In genomic region chr17:53516643-53517042, GRCh38 we compare ENCODE assay signal across 12 cellular contexts.
DNase-seq lines count a peak whose midpoint lies in the region; ATAC-seq and TF ChIP-seq lines count a peak whose summit lies in the region.
"Had no signal": no experiment of that assay in that cellular context is flagged by ENCODE, and none has a peak within 500 bp of the region (broad histone marks: within the 10 kb centered on the region; RNA-seq: fewer than 3 reads in every experiment).

No MANE protein-coding gene starts in this region.

- no peak overlapping the region for H3K27ac Mint-ChIP-seq in osteocyte (ENCODE audit: unreplicated experiment)

- DNase-seq in GM04503 (ENCODE audit: low read depth) (peak; percentile 2), OCI-M1 (lab: John Stamatoyannopoulos, UW) (peak; percentile 1), epithelial cell of esophagus (ENCODE audit: low read depth) (peak; percentile 29), osteocyte (ENCODE audit: extremely low spot score, unreplicated experiment) (no peak), HuH-7.5 (ENCODE audit: low spot score) (no peak), RPMI8226 (no peak)
- DNase-seq: activated CD4-positive, alpha-beta T cell treated with anti-CD3 and anti-CD28 coated beads for 4 hours; activated effector memory CD4-positive, alpha-beta T cell treated with Interleukin-2 at 50 U/mL for 16 hours; DND-41; glutamatergic neuron; uterus had no signal

- H3K4me1 Mint-ChIP-seq in osteocyte (ENCODE audit: unreplicated experiment) = no peaks in the 10 kb centered on the region

- H3K4me3 Mint-ChIP-seq in osteocyte (ENCODE audit: unreplicated experiment) = no peak overlapping the region

- no peak overlapping the region for H3K4me3 ChIP-seq in epithelial cell of esophagus (ENCODE audit: low read length)
- H3K4me3 ChIP-seq: uterus had no signal

- H3K36me3 Mint-ChIP-seq in osteocyte (ENCODE audit: unreplicated experiment) = no peaks in the 10 kb centered on the region

- TF ChIP-seq CTCF in epithelial cell of esophagus (IDR thresholded peaks at IDR 0.05; ENCODE audit: insufficient read depth, low read depth, low read length, missing control alignments) (peak; percentile 38), osteocyte (IDR thresholded peaks at IDR 0.05) (peak; percentile 42)

- peaks cover 3% of the 10 kb centered on the region for H3K27me3 Mint-ChIP-seq in osteocyte (ENCODE audit: unreplicated experiment)

- no peak for ATAC-seq in HG03095 (IDR thresholded peaks at IDR 0.05; ENCODE audit: unreplicated experiment)

- H3K9me3 Mint-ChIP-seq in osteocyte (ENCODE audit: unreplicated experiment) = no peaks in the 10 kb centered on the region

Comparison
In these comparisons a context has a peak if more than half of its experiments do, and no peak if none do; other contexts are left out.
1. DNase-seq: peak in GM04503 (single experiment), OCI-M1 (single experiment) and epithelial cell of esophagus (single experiment); none in osteocyte (single experiment), HuH-7.5 (single experiment) and RPMI8226 (single experiment).